ENCODE assay signal across 11 cellular contexts in genomic region chr6:24927985-24928735, GRCh38. TPM values are rescaled to one million over a fixed set of nuclear protein-coding genes. Genes with fewer than 3 reads are reported as not detected.
A peak's percentile ranks its signal among the peaks of the same experiment; 100 is the strongest.
DNase-seq lines count a peak whose midpoint lies in the region; ATAC-seq and TF ChIP-seq lines count a peak whose summit lies in the region.
"Had no signal": no experiment of that assay in that cellular context is flagged by ENCODE, and none has a peak within 500 bp of the region (broad histone marks: within the 10 kb centered on the region; RNA-seq: fewer than 3 reads in every experiment).

No MANE protein-coding gene starts in this region.

- peaks cover 3% of the 10 kb centered on the region for H3K27me3 Mint-ChIP-seq in activated CD8-positive, alpha-beta memory T cell treated with anti-CD3 and anti-CD28 coated beads, Interleukin-2, amount 10 ng/mL, durations not matched to agents 7 days and 5 days
- no peaks in the 10 kb centered on the region for H3K27me3 Mint-ChIP-seq in central memory CD8-positive, alpha-beta T cell

- ATAC-seq in activated CD8-positive, alpha-beta memory T cell treated with anti-CD3 and anti-CD28 coated beads, Interleukin-2, amount 10 ng/mL, durations not matched to agents 7 days and 5 days = peak; percentile 17
- no peak for ATAC-seq in central memory CD8-positive, alpha-beta T cell (replicated peaks; ENCODE audit: extremely low read depth, poor library complexity, severe bottlenecking)
- peak; percentile 44 for ATAC-seq in stimulated activated effector memory CD8-positive, alpha-beta T cell treated with anti-CD3 and anti-CD28 coated beads, Interleukin-12 subunit alpha, Interleukin-12 subunit beta, amount 100 ng/mL, for 72 hours
- ATAC-seq: HepG2 had no signal

- no peaks in the 10 kb centered on the region for H3K9me3 ChIP-seq in PC-9 (ENCODE audit: insufficient read depth, low read depth)

- CTCF ChIA-PET in activated CD8-positive, alpha-beta memory T cell treated with anti-CD3 and anti-CD28 coated beads, Interleukin-2, amount 10 ng/mL, durations not matched to agents 7 days and 5 days (lab: Charles Lee) = interaction anchor here (1.2 to 13.4 kb wide), 8 partner anchors 8 to 90 kb away, joined by 3 to 225 read pairs (median 5); partner anchors contain the start of gene RIPOR2
- CTCF ChIA-PET in PC-9 (lab: Charles Lee) = no interaction called here

- no peaks in the 10 kb centered on the region for H4K20me1 ChIP-seq in PC-9 (ENCODE audit: insufficient read depth)

- peak overlapping the region; percentile 97 for H3K27ac Mint-ChIP-seq in activated CD8-positive, alpha-beta memory T cell treated with anti-CD3 and anti-CD28 coated beads, Interleukin-2, amount 10 ng/mL, durations not matched to agents 7 days and 5 days
- H3K27ac Mint-ChIP-seq in central memory CD8-positive, alpha-beta T cell (ENCODE audit: low read depth) = peak overlapping the region; percentile 82
- H3K27ac Mint-ChIP-seq in stimulated activated effector memory CD8-positive, alpha-beta T cell treated with anti-CD3 and anti-CD28 coated beads, Interleukin-12 subunit alpha, Interleukin-12 subunit beta, amount 100 ng/mL, for 72 hours = peak overlapping the region; percentile 91

- no peaks in the 10 kb centered on the region for H3K27me3 ChIP-seq in PC-9 (ENCODE audit: insufficient read depth, low read depth)

- no peak overlapping the region for H2AFZ ChIP-seq in PC-9
- H2AFZ ChIP-seq: parathyroid adenoma had no signal

- no peaks in the 10 kb centered on the region for H3K36me3 ChIP-seq in PC-9 (ENCODE audit: low read depth)

- no peaks in the 10 kb centered on the region for H3K79me2 ChIP-seq in PC-9 (ENCODE audit: low read depth)
- H3K79me2 ChIP-seq: parathyroid adenoma had no signal

- peaks cover 10% of the 10 kb centered on the region for H3K9me3 Mint-ChIP-seq in activated CD8-positive, alpha-beta memory T cell treated with anti-CD3 and anti-CD28 coated beads, Interleukin-2, amount 10 ng/mL, durations not matched to agents 7 days and 5 days (ENCODE audit: low read depth)
- peaks cover 6% of the 10 kb centered on the region for H3K9me3 Mint-ChIP-seq in central memory CD8-positive, alpha-beta T cell
- peaks cover 5% of the 10 kb centered on the region for H3K9me3 Mint-ChIP-seq in stimulated activated effector memory CD8-positive, alpha-beta T cell treated with anti-CD3 and anti-CD28 coated beads, Interleukin-12 subunit alpha, Interleukin-12 subunit beta, amount 100 ng/mL, for 72 hours

- peaks cover 60% of the 10 kb centered on the region for H3K4me1 ChIP-seq in PC-9 (replicated peaks; ENCODE audit: insufficient read depth)
- H3K4me1 ChIP-seq: parathyroid adenoma had no signal

- H3K4me2 ChIP-seq in PC-9 = no peak overlapping the region

- H3K36me3 Mint-ChIP-seq in activated CD8-positive, alpha-beta memory T cell treated with anti-CD3 and anti-CD28 coated beads, Interleukin-2, amount 10 ng/mL, durations not matched to agents 7 days and 5 days = peaks cover 57% of the 10 kb centered on the region
- H3K36me3 Mint-ChIP-seq in central memory CD8-positive, alpha-beta T cell (ENCODE audit: insufficient read depth) = peaks cover 64% of the 10 kb centered on the region
- peaks cover 45% of the 10 kb centered on the region for H3K36me3 Mint-ChIP-seq in stimulated activated effector memory CD8-positive, alpha-beta T cell treated with anti-CD3 and anti-CD28 coated beads, Interleukin-12 subunit alpha, Interleukin-12 subunit beta, amount 100 ng/mL, for 72 hours

- BruUV-seq in PC-9 (replicated peaks; lab: Mats Ljungman, UMichigan) = no TSS peak

- peak overlapping the region; percentile 84 for H3K4me3 Mint-ChIP-seq in activated CD8-positive, alpha-beta memory T cell treated with anti-CD3 and anti-CD28 coated beads, Interleukin-2, amount 10 ng/mL, durations not matched to agents 7 days and 5 days
- peak overlapping the region; percentile 63 for H3K4me3 Mint-ChIP-seq in central memory CD8-positive, alpha-beta T cell
- H3K4me3 Mint-ChIP-seq in stimulated activated effector memory CD8-positive, alpha-beta T cell treated with anti-CD3 and anti-CD28 coated beads, Interleukin-12 subunit alpha, Interleukin-12 subunit beta, amount 100 ng/mL, for 72 hours = peak overlapping the region; percentile 93

- H3K4me1 Mint-ChIP-seq in activated CD8-positive, alpha-beta memory T cell treated with anti-CD3 and anti-CD28 coated beads, Interleukin-2, amount 10 ng/mL, durations not matched to agents 7 days and 5 days = peaks cover 80% of the 10 kb centered on the region
- H3K4me1 Mint-ChIP-seq in central memory CD8-positive, alpha-beta T cell = peaks cover 44% of the 10 kb centered on the region
- H3K4me1 Mint-ChIP-seq in stimulated activated effector memory CD8-positive, alpha-beta T cell treated with anti-CD3 and anti-CD28 coated beads, Interleukin-12 subunit alpha, Interleukin-12 subunit beta, amount 100 ng/mL, for 72 hours = peaks cover 85% of the 10 kb centered on the region

- TF ChIP-seq CTCF in PC-9 (conservative IDR thresholded peaks at IDR 0.05) = no peak

- intact Hi-C loops in PC-9 (cut with micrococcal nuclease; ENCODE audit: unreplicated experiment) = no loop called here

- no peak for DNase-seq in activated CD8-positive, alpha-beta memory T cell treated with anti-CD3 and anti-CD28 coated beads, Interleukin-2, amount 10 ng/mL, durations not matched to agents 7 days and 5 days
- DNase-seq in activated CD8-positive, alpha-beta memory T cell treated with anti-CD3 and anti-CD28 coated beads, Interleukin-2, amount 50 U/mL, for 4 hours = no peak
- DNase-seq in SK-MEL-5 (ENCODE audit: low read depth, low spot score) (peak; percentile 24), PC-9 (no peak), NCI-H1930 (lab: John Stamatoyannopoulos, UW) (no peak), SIG-M5 treated with dmso at 0.1 percent for 504 hours (lab: John Stamatoyannopoulos, UW; ENCODE audit: unreplicated experiment) (no peak)
- DNase-seq in central memory CD8-positive, alpha-beta T cell (ENCODE audit: low spot score in 2 of 2) = no peak
- DNase-seq in stimulated activated effector memory CD8-positive, alpha-beta T cell treated with anti-CD3 and anti-CD28 coated beads, Interleukin-12 subunit alpha, Interleukin-12 subunit beta, amount 100 ng/mL, for 72 hours (ENCODE audit: low spot score in 2 of 2) = no peak

- H3F3A ChIP-seq in PC-9 (ENCODE audit: insufficient read depth, low read depth) = peaks cover 12% of the 10 kb centered on the region

- POLR2A ChIA-PET in PC-9 (lab: Charles Lee; ENCODE audit: unreplicated experiment) = no interaction called here

- no peak overlapping the region for H3K4me3 ChIP-seq in PC-9

- H3K9me2 ChIP-seq in PC-9 (ENCODE audit: insufficient read depth) = no peaks in the 10 kb centered on the region

- in situ Hi-C loops in SK-MEL-5 (cut with HindIII; ENCODE audit: low pct_unique_long_range_greater_than_20kb, low sequenced_read_pairs) = no loop called here

- H3K27ac ChIP-seq in PC-9 = no peak overlapping the region
- H3K27ac ChIP-seq: parathyroid adenoma had no signal

RNA-seq across cellular contexts. Expression of gene RIPOR2, which starts 7.6 kb away (rescaled TPM):
- 100 to 1,000 TPM in 1 of 2 experiments, 10 to 100 TPM in 1; 53.4 to 104 TPM for total RNA-seq in activated CD8-positive, alpha-beta memory T cell treated with anti-CD3 and anti-CD28 coated beads, Interleukin-2, amount 10 ng/mL, durations not matched to agents 7 days and 5 days
- total RNA-seq in SK-MEL-5 (2014; rRNA removed; shearing (Covaris generic)) = 6.7 and 7.4 TPM in 2 replicates
- polyA plus RNA-seq in SK-MEL-5 (2015; cell fraction: cytosol; rRNA removed) = 4.1 and 6.3 TPM in 2 replicates
- polyA plus RNA-seq in SK-MEL-5 (2015; cell fraction: nucleus; rRNA removed) = 3.1 and 3.8 TPM in 2 replicates
- total RNA-seq in PC-9 (2021) = 0.63 and 0.94 TPM in 2 replicates
- total RNA-seq: glomerular endothelial cell had no signal
